9 cellular contexts compared by ENCODE assay signal in genomic region chr6:42315991-42316378, GRCh38.
A peak's percentile ranks its signal among the peaks of the same experiment; 100 is the strongest.
DNase-seq lines count a peak whose midpoint lies in the region; ATAC-seq, FAIRE-seq and TF ChIP-seq lines count a peak whose summit lies in the region.
"Had no signal": no experiment of that assay in that cellular context is flagged by ENCODE, and none has a peak within 500 bp of the region (broad histone marks: within the 10 kb centered on the region; RNA-seq: fewer than 3 reads in every experiment).

No MANE protein-coding gene starts in this region.

- POLR2A ChIA-PET in CD8-positive, alpha-beta T cell (lab: Charles Lee), result no interaction called here

- no peak overlapping the region for H3K4me3 ChIP-seq in HUES48 (ENCODE audit: low read depth, low read length)
- no peak overlapping the region for H3K4me3 ChIP-seq in astrocyte (ENCODE audit: insufficient read depth, low read depth, low read length)
- H3K4me3 ChIP-seq in CD8-positive, alpha-beta T cell (ENCODE audit: low read depth, low read length), result no peak overlapping the region

- H3K9ac ChIP-seq in HUES48 (ENCODE audit: low read depth, low read length) (peak overlapping the region; percentile 36; the same call in 1 of the 2 replicates), astrocyte (ENCODE audit: low read length) (peak overlapping the region; percentile 70)

- H3K4me2 ChIP-seq in astrocyte (ENCODE audit: low read length), result peak overlapping the region; percentile 75

- H3K36me3 ChIP-seq in HUES48 (ENCODE audit: control insufficient read depth, insufficient read depth, low read length), result no peaks in the 10 kb centered on the region
- H3K36me3 ChIP-seq in astrocyte (ENCODE audit: insufficient read depth, low read length), result no peaks in the 10 kb centered on the region
- H3K36me3 ChIP-seq in CD8-positive, alpha-beta T cell (ENCODE audit: insufficient read depth, low read length), result peaks cover 7% of the 10 kb centered on the region

- H3K4me1 Mint-ChIP-seq in astrocyte (ENCODE audit: low read depth, unreplicated experiment), result peaks cover 44% of the 10 kb centered on the region
- H3K4me1 Mint-ChIP-seq in mesothelial cell of epicardium, result peaks cover 33% of the 10 kb centered on the region
- H3K4me1 Mint-ChIP-seq in CD8-positive, alpha-beta T cell (ENCODE audit: low read depth), result peaks cover 48% of the 10 kb centered on the region

- H3K9me3 Mint-ChIP-seq in astrocyte (ENCODE audit: unreplicated experiment) (peaks cover under 1% of the 10 kb centered on the region), mesothelial cell of epicardium (peaks cover 4% of the 10 kb centered on the region)
- H3K9me3 Mint-ChIP-seq in CD8-positive, alpha-beta T cell, result no peaks in the 10 kb centered on the region

- no peak for ATAC-seq in CD8-positive, alpha-beta T cell
- no peak for ATAC-seq in HG03457 (IDR thresholded peaks at IDR 0.05; ENCODE audit: unreplicated experiment)

- intact Hi-C loops in CD8-positive, alpha-beta T cell (cut with DNase I, micrococcal nuclease), result no loop called here

- H3K36me3 Mint-ChIP-seq in astrocyte (ENCODE audit: low read depth, unreplicated experiment), result peaks cover 5% of the 10 kb centered on the region
- H3K36me3 Mint-ChIP-seq in mesothelial cell of epicardium, result peaks cover 4% of the 10 kb centered on the region
- peaks cover 34% of the 10 kb centered on the region for H3K36me3 Mint-ChIP-seq in CD8-positive, alpha-beta T cell
- H3K36me3 Mint-ChIP-seq: naive B cell had no signal

- peak; percentile 94 for FAIRE-seq in astrocyte (lab: Jason Lieb, UNC)

- H2AFZ ChIP-seq in astrocyte (ENCODE audit: low read depth, low read length), result no peak overlapping the region

- H3K9me3 ChIP-seq in HUES48 (ENCODE audit: control insufficient read depth, insufficient read depth, low read length) (no peaks in the 10 kb centered on the region), astrocyte (ENCODE audit: insufficient read depth, low read depth, low read length) (no peaks in the 10 kb centered on the region)
- H3K9me3 ChIP-seq in CD8-positive, alpha-beta T cell (ENCODE audit: low read length), result no peaks in the 10 kb centered on the region

- peak overlapping the region; percentile 98 for H3K27ac ChIP-seq in HUES48 (ENCODE audit: low read depth, low read length)
- H3K27ac ChIP-seq in astrocyte (ENCODE audit: low read depth, low read length), result peak overlapping the region; percentile 93
- H3K27ac ChIP-seq in CD8-positive, alpha-beta T cell (ENCODE audit: low read depth, low read length), result no peak overlapping the region
- no peak overlapping the region for H3K27ac ChIP-seq in caudate nucleus (ENCODE audit: low read depth, low read length)

- H3K27ac Mint-ChIP-seq in astrocyte (ENCODE audit: unreplicated experiment) (peak overlapping the region; percentile 88), mesothelial cell of epicardium (peak overlapping the region; percentile 32)
- H3K27ac Mint-ChIP-seq in CD8-positive, alpha-beta T cell, result no peak overlapping the region

- CTCF ChIA-PET in CD8-positive, alpha-beta T cell (lab: Charles Lee), result no interaction called here

- no peaks in the 10 kb centered on the region for H4K20me1 ChIP-seq in astrocyte (ENCODE audit: insufficient read depth, low read length)

- H3K4me1 ChIP-seq in HUES48 (ENCODE audit: control insufficient read depth, insufficient read depth, low read length) (peaks cover 27% of the 10 kb centered on the region), astrocyte (ENCODE audit: insufficient read depth, low read length) (peaks cover 48% of the 10 kb centered on the region)
- H3K4me1 ChIP-seq in CD8-positive, alpha-beta T cell (ENCODE audit: insufficient read depth, low read length), result peaks cover 19% of the 10 kb centered on the region

- TF ChIP-seq CTCF in astrocyte (IDR thresholded peaks at IDR 0.05; ENCODE audit: insufficient read depth, low read depth, low read length) (no peak), mesothelial cell of epicardium (IDR thresholded peaks at IDR 0.05; ENCODE audit: unreplicated experiment) (no peak)
- TF ChIP-seq CTCF in CD8-positive, alpha-beta T cell (IDR thresholded peaks at IDR 0.05), result no peak

- H3K4me3 Mint-ChIP-seq in astrocyte (ENCODE audit: unreplicated experiment), result peak overlapping the region; percentile 6
- H3K4me3 Mint-ChIP-seq in mesothelial cell of epicardium, result no peak overlapping the region
- H3K4me3 Mint-ChIP-seq in CD8-positive, alpha-beta T cell, result no peak overlapping the region

- DNase-seq in CD1c-positive myeloid dendritic cell (ENCODE audit: extremely low spot score) (peak; percentile 88), astrocyte (ENCODE audit: low read depth) (peak; percentile 99), mesothelial cell of epicardium (ENCODE audit: low spot score in 2 of 2, unreplicated experiment in 2 of 2) (no peak), caudate nucleus (lab: John Stamatoyannopoulos, UW) (no peak)
- no peak for DNase-seq in NK-92 treated with Interleukin-12 subunit alpha and Interleukin-12 subunit beta, amount 100 ng/mL, for 24 hours (lab: John Stamatoyannopoulos, UW)
- no peak for DNase-seq in CD8-positive, alpha-beta T cell

- no peaks in the 10 kb centered on the region for H3K27me3 Mint-ChIP-seq in astrocyte (ENCODE audit: low read depth, unreplicated experiment)
- H3K27me3 Mint-ChIP-seq in mesothelial cell of epicardium (ENCODE audit: low read depth), result no peaks in the 10 kb centered on the region
- H3K27me3 Mint-ChIP-seq in CD8-positive, alpha-beta T cell (ENCODE audit: low read depth), result no peaks in the 10 kb centered on the region
- H3K27me3 Mint-ChIP-seq: naive B cell had no signal

- H3K27me3 ChIP-seq in HUES48 (ENCODE audit: control insufficient read depth, insufficient read depth, low read length) (no peaks in the 10 kb centered on the region), astrocyte (ENCODE audit: insufficient read depth, low read length) (no peaks in the 10 kb centered on the region)
- H3K27me3 ChIP-seq in CD8-positive, alpha-beta T cell (ENCODE audit: insufficient read depth, low read length), result no peaks in the 10 kb centered on the region

- H3K79me2 ChIP-seq in astrocyte (ENCODE audit: insufficient read depth, low read length), result peaks cover 4% of the 10 kb centered on the region

Comparison
In these comparisons a context has a peak if more than half of its experiments do, and no peak if none do; other contexts are left out.
1. DNase-seq: peak in CD1c-positive myeloid dendritic cell (single experiment) and astrocyte (single experiment); none in mesothelial cell of epicardium (0 of 2), NK-92 treated with Interleukin-12 subunit alpha and Interleukin-12 subunit beta, amount 100 ng/mL, for 24 hours (single experiment), CD8-positive, alpha-beta T cell (0 of 7) and caudate nucleus (0 of 61).
2. H3K27ac ChIP-seq: peak in HUES48 (single experiment) and astrocyte (single experiment); none in CD8-positive, alpha-beta T cell (single experiment) and caudate nucleus (single experiment).